ENCODE assay signal across 29 cellular contexts in the genomic region with DNA sequence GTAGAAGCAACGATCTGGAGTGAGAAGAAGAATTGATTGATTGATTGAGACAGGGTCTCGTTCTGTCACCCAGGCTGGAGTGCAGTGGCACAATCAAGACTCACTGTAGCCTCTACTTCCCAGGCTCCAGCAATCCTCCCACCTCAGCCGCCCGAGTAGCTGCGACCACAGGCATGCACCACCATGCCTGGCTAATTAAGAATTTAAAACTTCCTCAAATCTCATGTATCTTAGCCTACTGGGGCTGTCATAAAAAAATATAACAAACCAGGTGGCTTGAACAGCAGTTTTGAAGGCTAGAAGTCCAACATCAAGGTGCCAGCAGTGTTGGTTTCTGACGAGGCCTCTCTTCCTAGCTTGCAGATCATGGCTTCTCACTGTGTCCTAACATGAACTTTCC. TPM values are rescaled to one million over a fixed set of nuclear protein-coding genes. Genes with fewer than 3 reads are reported as not detected.
"Had no signal": no experiment of that assay in that cellular context is flagged by ENCODE, and none has a peak within 500 bp of the region (broad histone marks: within the 10 kb centered on the region; RNA-seq: fewer than 3 reads in every experiment).

No MANE protein-coding gene starts in this region.

- H3K27ac Mint-ChIP-seq: activated CD4-positive, alpha-beta T cell treated with anti-CD3 and anti-CD28 coated beads, Interleukin-2, amount 10 ng/mL, durations not matched to agents 7 days and 5 days; activated CD8-positive, alpha-beta T cell treated with anti-CD3 and anti-CD28 coated beads for 36 hours; activated naive CD4-positive, alpha-beta T cell treated with anti-CD3 and anti-CD28 coated beads for 36 hours; activated naive CD4-positive, alpha-beta T cell treated with anti-CD3 and anti-CD28 coated beads, Interleukin-2, amount 50 U/mL, for 24 hours; activated naive CD8-positive, alpha-beta T cell treated with anti-CD3 and anti-CD28 coated beads for 36 hours; activated naive CD8-positive, alpha-beta T cell treated with anti-CD3 and anti-CD28 coated beads, Interleukin-2, amount 50 U/mL, for 24 hours; activated T-helper 17 cell treated with anti-CD3 and anti-CD28 coated beads, Interleukin-2, amount 50 U/mL, for 72 hours; T-helper 17 cell; T-helper 2 cell treated with Interferon-gamma antibody and Interleukin-4, amounts not matched to agents 5 μg/mL and 100 μg/mL, for 36 hours had no signal

- H3K9me3 Mint-ChIP-seq: activated CD4-positive, alpha-beta T cell treated with anti-CD3 and anti-CD28 coated beads, Interleukin-2, amount 10 ng/mL, durations not matched to agents 7 days and 5 days; activated naive CD4-positive, alpha-beta T cell treated with anti-CD3 and anti-CD28 coated beads for 36 hours; activated naive CD4-positive, alpha-beta T cell treated with anti-CD3 and anti-CD28 coated beads, Interleukin-2, amount 50 U/mL, for 24 hours; activated naive CD8-positive, alpha-beta T cell treated with anti-CD3 and anti-CD28 coated beads for 36 hours; activated naive CD8-positive, alpha-beta T cell treated with anti-CD3 and anti-CD28 coated beads, Interleukin-2, amount 50 U/mL, for 24 hours; activated T-cell treated with anti-CD3 and anti-CD28 coated beads, Interleukin-2, amount 50 U/mL, for 4 hours; activated T-helper 17 cell treated with anti-CD3 and anti-CD28 coated beads, Interleukin-2, amount 50 U/mL, for 72 hours; T-helper 2 cell treated with Interferon-gamma antibody and Interleukin-4, amounts not matched to agents 5 μg/mL and 100 μg/mL, for 36 hours had no signal

- H3K9me3 ChIP-seq: adrenal gland, body of pancreas, colonic mucosa, esophagus squamous epithelium, gastroesophageal sphincter, heart right ventricle had no signal

- H3K4me3 Mint-ChIP-seq: activated CD4-positive, alpha-beta T cell treated with anti-CD3 and anti-CD28 coated beads, Interleukin-2, amount 10 ng/mL, durations not matched to agents 7 days and 5 days; activated CD8-positive, alpha-beta T cell treated with anti-CD3 and anti-CD28 coated beads for 36 hours; activated naive CD4-positive, alpha-beta T cell treated with anti-CD3 and anti-CD28 coated beads for 36 hours; activated naive CD4-positive, alpha-beta T cell treated with anti-CD3 and anti-CD28 coated beads, Interleukin-2, amount 50 U/mL, for 24 hours; activated naive CD8-positive, alpha-beta T cell treated with anti-CD3 and anti-CD28 coated beads for 36 hours; activated naive CD8-positive, alpha-beta T cell treated with anti-CD3 and anti-CD28 coated beads, Interleukin-2, amount 50 U/mL, for 24 hours; activated T-cell treated with anti-CD3 and anti-CD28 coated beads, Interleukin-2, amount 50 U/mL, for 4 hours; activated T-helper 17 cell treated with anti-CD3 and anti-CD28 coated beads, Interleukin-2, amount 50 U/mL, for 72 hours; T-helper 17 cell; T-helper 2 cell treated with Interferon-gamma antibody and Interleukin-4, amounts not matched to agents 5 μg/mL and 100 μg/mL, for 36 hours had no signal

- H3K27ac ChIP-seq: adrenal gland, body of pancreas, colonic mucosa, epithelial cell of prostate, esophagus squamous epithelium, gastroesophageal sphincter, heart right ventricle had no signal

- H3K4me1 ChIP-seq: adrenal gland, colonic mucosa, esophagus squamous epithelium, gastroesophageal sphincter, heart right ventricle had no signal

- H3K36me3 ChIP-seq: adrenal gland, colonic mucosa, esophagus squamous epithelium, gastroesophageal sphincter, heart right ventricle had no signal

- H3K36me3 Mint-ChIP-seq: activated naive CD4-positive, alpha-beta T cell treated with anti-CD3 and anti-CD28 coated beads, Interleukin-2, amount 50 U/mL, for 24 hours; activated naive CD8-positive, alpha-beta T cell treated with anti-CD3 and anti-CD28 coated beads for 36 hours had no signal

- DNase-seq: activated CD4-positive, alpha-beta T cell treated with anti-CD3 and anti-CD28 coated beads for 1 hour; activated CD4-positive, alpha-beta T cell treated with anti-CD3 and anti-CD28 coated beads for 4 hours; activated CD4-positive, alpha-beta T cell treated with anti-CD3 and anti-CD28 coated beads, Interleukin-2, amount 10 ng/mL, durations not matched to agents 7 days and 5 days; activated CD4-positive, alpha-beta T cell treated with anti-CD3 and anti-CD28 coated beads, Interleukin-2, amount 50 U/mL, for 4 hours; activated CD8-positive, alpha-beta memory T cell treated with anti-CD3 and anti-CD28 coated beads for 24 hours; activated CD8-positive, alpha-beta T cell treated with anti-CD3 and anti-CD28 coated beads for 36 hours; activated effector memory CD4-positive, alpha-beta T cell treated with Interleukin-2 at 50 U/mL for 16 hours; activated naive CD4-positive, alpha-beta T cell treated with anti-CD3 and anti-CD28 coated beads for 36 hours; activated naive CD8-positive, alpha-beta T cell treated with anti-CD3 and anti-CD28 coated beads for 36 hours; activated naive CD8-positive, alpha-beta T cell treated with anti-CD3 and anti-CD28 coated beads, Interleukin-2, amount 50 U/mL, for 24 hours; activated T-cell treated with anti-CD3 and anti-CD28 coated beads, Interleukin-2, amount 50 U/mL, for 4 hours; adrenal gland; amygdala; aorta; body of pancreas; caudate nucleus; colonic mucosa; effector CD8-positive, alpha-beta T cell; esophagus squamous epithelium; foreskin melanocyte; heart right ventricle; T-helper 1 cell; T-helper 17 cell; T1000 had no signal

- ATAC-seq: activated CD8-positive, alpha-beta T cell treated with anti-CD3 and anti-CD28 coated beads for 36 hours; activated naive CD8-positive, alpha-beta T cell treated with anti-CD3 and anti-CD28 coated beads, Interleukin-2, amount 50 U/mL, for 24 hours; activated T-cell treated with anti-CD3 and anti-CD28 coated beads, Interleukin-2, amount 50 U/mL, for 4 hours; activated T-helper 17 cell treated with anti-CD3 and anti-CD28 coated beads, Interleukin-2, amount 50 U/mL, for 72 hours; body of pancreas; gastroesophageal sphincter; heart right ventricle; T-helper 17 cell had no signal

- H3K27me3 Mint-ChIP-seq: activated CD4-positive, alpha-beta T cell treated with anti-CD3 and anti-CD28 coated beads, Interleukin-2, amount 10 ng/mL, durations not matched to agents 7 days and 5 days; activated naive CD8-positive, alpha-beta T cell treated with anti-CD3 and anti-CD28 coated beads, Interleukin-2, amount 50 U/mL, for 24 hours; activated T-helper 17 cell treated with anti-CD3 and anti-CD28 coated beads, Interleukin-2, amount 50 U/mL, for 72 hours had no signal

- H3K4me3 ChIP-seq: adrenal gland, body of pancreas, colonic mucosa, esophagus squamous epithelium, gastroesophageal sphincter, heart right ventricle had no signal

- H3K4me1 Mint-ChIP-seq: activated CD4-positive, alpha-beta T cell treated with anti-CD3 and anti-CD28 coated beads, Interleukin-2, amount 10 ng/mL, durations not matched to agents 7 days and 5 days; activated naive CD4-positive, alpha-beta T cell treated with anti-CD3 and anti-CD28 coated beads, Interleukin-2, amount 50 U/mL, for 24 hours; activated naive CD8-positive, alpha-beta T cell treated with anti-CD3 and anti-CD28 coated beads for 36 hours; activated naive CD8-positive, alpha-beta T cell treated with anti-CD3 and anti-CD28 coated beads, Interleukin-2, amount 50 U/mL, for 24 hours; activated T-helper 17 cell treated with anti-CD3 and anti-CD28 coated beads, Interleukin-2, amount 50 U/mL, for 72 hours; T-helper 17 cell had no signal

RNA-seq across cellular contexts. Expression of gene TBC1D9, which starts 18.3 kb away (rescaled TPM):
- total RNA-seq: activated CD8-positive, alpha-beta T cell treated with anti-CD3 and anti-CD28 coated beads for 36 hours had no signal
